ENCODE assay signal across 11 cellular contexts in genomic region chr2:24372033-24372432, GRCh38.
"Had no signal": no experiment of that assay in that cellular context is flagged by ENCODE, and none has a peak within 500 bp of the region (broad histone marks: within the 10 kb centered on the region; RNA-seq: fewer than 3 reads in every experiment).

No MANE protein-coding gene starts in this region.

- H3K4me1 ChIP-seq: HAP-1 had no signal

- ATAC-seq: GM23338, HCT116 had no signal

- H3K4me2 ChIP-seq: GM23338 had no signal

- H3K36me3 ChIP-seq: HAP-1 had no signal

- DNase-seq: GM23248, GOT3, H7, H9, HCEC 1CT, HFFc6 had no signal

- H3K27ac ChIP-seq: GM23248 had no signal

- FAIRE-seq: H1, H54 had no signal

- H3K9ac ChIP-seq: GM23248 had no signal

- H2AFZ ChIP-seq: GM23248, GM23338 had no signal

- H3K4me3 ChIP-seq: GM23248, GM23338, HAP-1 had no signal

- H3K9me3 ChIP-seq: HAP-1 had no signal
